In genomic region chr18:51125976-51126375, GRCh38 we compare ENCODE assay signal across 31 cellular contexts.
"Had no signal": no experiment of that assay in that cellular context is flagged by ENCODE, and none has a peak within 500 bp of the region (broad histone marks: within the 10 kb centered on the region; RNA-seq: fewer than 3 reads in every experiment).

No MANE protein-coding gene starts in this region.

- H3K27me3 ChIP-seq: ascending aorta, breast epithelium, cardiac muscle cell, dorsolateral prefrontal cortex, foreskin keratinocyte, gastrocnemius medialis had no signal

- H3K4me1 Mint-ChIP-seq: activated CD4-positive, alpha-beta memory T cell treated with anti-CD3 and anti-CD28 coated beads, Interleukin-2, amount 10 ng/mL, durations not matched to agents 7 days and 5 days; activated CD4-positive, alpha-beta T cell treated with anti-CD3 and anti-CD28 coated beads, Interleukin-2, amount 10 ng/mL, durations not matched to agents 7 days and 5 days; activated naive CD8-positive, alpha-beta T cell treated with anti-CD3 and anti-CD28 coated beads, Interleukin-2, amount 10 ng/mL, durations not matched to agents 7 days and 5 days; activated T-helper 17 cell treated with anti-CD3 and anti-CD28 coated beads, Interleukin-2, amount 50 U/mL, for 72 hours; brain; central memory CD8-positive, alpha-beta T cell; endodermal cell had no signal

- H3K4me1 ChIP-seq: ascending aorta, breast epithelium, foreskin keratinocyte, gastrocnemius medialis had no signal

- H3K4me3 ChIP-seq: ascending aorta, breast epithelium, cardiac muscle cell, coronary artery, dorsolateral prefrontal cortex, gastrocnemius medialis had no signal

- H3K9me3 ChIP-seq: ascending aorta, breast epithelium, gastrocnemius medialis, SK-N-SH had no signal

- ATAC-seq: activated T-cell treated with anti-CD3 and anti-CD28 coated beads, Interleukin-2, amount 50 U/mL, for 4 hours; activated T-helper 17 cell treated with anti-CD3 and anti-CD28 coated beads, Interleukin-2, amount 50 U/mL, for 72 hours; esophagus mucosa; foreskin keratinocyte; gastrocnemius medialis; WTC11 had no signal

- H3K4me3 Mint-ChIP-seq: activated CD4-positive, alpha-beta memory T cell treated with anti-CD3 and anti-CD28 coated beads, Interleukin-2, amount 10 ng/mL, durations not matched to agents 7 days and 5 days; activated CD4-positive, alpha-beta T cell treated with anti-CD3 and anti-CD28 coated beads, Interleukin-2, amount 10 ng/mL, durations not matched to agents 7 days and 5 days; activated naive CD8-positive, alpha-beta T cell treated with anti-CD3 and anti-CD28 coated beads, Interleukin-2, amount 10 ng/mL, durations not matched to agents 7 days and 5 days; activated T-cell treated with anti-CD3 and anti-CD28 coated beads, Interleukin-2, amount 50 U/mL, for 4 hours; activated T-helper 17 cell treated with anti-CD3 and anti-CD28 coated beads, Interleukin-2, amount 50 U/mL, for 72 hours; brain; central memory CD8-positive, alpha-beta T cell; dendritic cell treated with granulocyte-macrophage colony-stimulating factor and Interleukin-4, amounts not matched to agents 40 ng/mL and 50 ng/mL, for 4 days; endodermal cell; WTC11 had no signal

- H3K27ac ChIP-seq: ascending aorta, breast epithelium, cardiac muscle cell, coronary artery, dorsolateral prefrontal cortex, foreskin keratinocyte, gastrocnemius medialis, VCaP had no signal

- DNase-seq: activated CD4-positive, alpha-beta memory T cell treated with anti-CD3 and anti-CD28 coated beads, Interleukin-2, amount 10 ng/mL, durations not matched to agents 7 days and 5 days; activated CD4-positive, alpha-beta T cell treated with anti-CD3 and anti-CD28 coated beads for 1 hour; activated CD4-positive, alpha-beta T cell treated with anti-CD3 and anti-CD28 coated beads for 4 hours; activated CD4-positive, alpha-beta T cell treated with anti-CD3 and anti-CD28 coated beads, Interleukin-2, amount 10 ng/mL, durations not matched to agents 7 days and 5 days; activated CD4-positive, alpha-beta T cell treated with anti-CD3 and anti-CD28 coated beads, Interleukin-2, amount 50 U/mL, for 4 hours; activated effector memory CD4-positive, alpha-beta T cell treated with Interleukin-2 at 50 U/mL for 16 hours; activated gamma-delta T cell treated with Interleukin-2 at 50 U/mL for 16 hours; activated naive CD4-positive, alpha-beta T cell treated with anti-CD3 and anti-CD28 coated beads, Interleukin-2, amount 50 U/mL, for 16 hours; activated naive CD4-positive, alpha-beta T cell treated with Interleukin-2 at 50 U/mL for 16 hours; activated naive CD8-positive, alpha-beta T cell treated with anti-CD3 and anti-CD28 coated beads, Interleukin-2, amount 10 ng/mL, durations not matched to agents 7 days and 5 days; activated T-cell treated with anti-CD3 and anti-CD28 coated beads, Interleukin-2, amount 50 U/mL, for 4 hours; dorsolateral prefrontal cortex; effector memory CD4-positive, alpha-beta T cell; endodermal cell; foreskin keratinocyte; gastrocnemius medialis; glutamatergic neuron; SK-N-SH; T-helper 1 cell; T-helper 2 cell had no signal

- H3K36me3 Mint-ChIP-seq: activated naive CD8-positive, alpha-beta T cell treated with anti-CD3 and anti-CD28 coated beads, Interleukin-2, amount 10 ng/mL, durations not matched to agents 7 days and 5 days; brain; WTC11 had no signal

- H3K27ac Mint-ChIP-seq: activated CD4-positive, alpha-beta memory T cell treated with anti-CD3 and anti-CD28 coated beads, Interleukin-2, amount 10 ng/mL, durations not matched to agents 7 days and 5 days; activated CD4-positive, alpha-beta T cell treated with anti-CD3 and anti-CD28 coated beads, Interleukin-2, amount 10 ng/mL, durations not matched to agents 7 days and 5 days; activated naive CD8-positive, alpha-beta T cell treated with anti-CD3 and anti-CD28 coated beads, Interleukin-2, amount 10 ng/mL, durations not matched to agents 7 days and 5 days; activated T-helper 17 cell treated with anti-CD3 and anti-CD28 coated beads, Interleukin-2, amount 50 U/mL, for 72 hours; brain; dendritic cell treated with granulocyte-macrophage colony-stimulating factor and Interleukin-4, amounts not matched to agents 40 ng/mL and 50 ng/mL, for 4 days; endodermal cell; WTC11 had no signal

- H3K9me3 Mint-ChIP-seq: activated CD4-positive, alpha-beta memory T cell treated with anti-CD3 and anti-CD28 coated beads, Interleukin-2, amount 10 ng/mL, durations not matched to agents 7 days and 5 days; activated CD4-positive, alpha-beta T cell treated with anti-CD3 and anti-CD28 coated beads, Interleukin-2, amount 10 ng/mL, durations not matched to agents 7 days and 5 days; activated naive CD8-positive, alpha-beta T cell treated with anti-CD3 and anti-CD28 coated beads, Interleukin-2, amount 10 ng/mL, durations not matched to agents 7 days and 5 days; activated T-cell treated with anti-CD3 and anti-CD28 coated beads, Interleukin-2, amount 50 U/mL, for 4 hours; activated T-helper 17 cell treated with anti-CD3 and anti-CD28 coated beads, Interleukin-2, amount 50 U/mL, for 72 hours; central memory CD8-positive, alpha-beta T cell; dendritic cell treated with granulocyte-macrophage colony-stimulating factor and Interleukin-4, amounts not matched to agents 40 ng/mL and 50 ng/mL, for 4 days had no signal
